Comparison of ENCODE assay signal across 1 cellular context in genomic region chr2:238421695-238422035, GRCh38.
TF ChIP-seq lines count a peak whose summit lies in the region.

No MANE protein-coding gene starts in this region.

TF ChIP-seq in H1, 55 proteins besides CTCF, POLR2A, EP300 and RAD21:
- TF ChIP-seq RXRA (IDR thresholded peaks at IDR 0.05; ENCODE audit: insufficient read depth, low read depth, low read length) (no peak), SIX5 (IDR thresholded peaks at IDR 0.05; ENCODE audit: low read depth, low read length) (no peak), SP1 (IDR thresholded peaks at IDR 0.05; ENCODE audit: low read depth, low read length) (no peak), MAFK (IDR thresholded peaks at IDR 0.05; ENCODE audit: low read depth, low read length) (no peak), BCL11A (IDR thresholded peaks at IDR 0.05; ENCODE audit: low read depth in 2 of 2, low read length in 2 of 2) (no peak), ATF2 (IDR thresholded peaks at IDR 0.05; ENCODE audit: low read length) (no peak), MAX (IDR thresholded peaks at IDR 0.05) (no peak), SRF (IDR thresholded peaks at IDR 0.05; ENCODE audit: low read depth, low read length) (no peak), KDM4A (IDR thresholded peaks at IDR 0.05; ENCODE audit: low read depth, low read length, severe bottlenecking) (no peak)
